In the genomic region with DNA sequence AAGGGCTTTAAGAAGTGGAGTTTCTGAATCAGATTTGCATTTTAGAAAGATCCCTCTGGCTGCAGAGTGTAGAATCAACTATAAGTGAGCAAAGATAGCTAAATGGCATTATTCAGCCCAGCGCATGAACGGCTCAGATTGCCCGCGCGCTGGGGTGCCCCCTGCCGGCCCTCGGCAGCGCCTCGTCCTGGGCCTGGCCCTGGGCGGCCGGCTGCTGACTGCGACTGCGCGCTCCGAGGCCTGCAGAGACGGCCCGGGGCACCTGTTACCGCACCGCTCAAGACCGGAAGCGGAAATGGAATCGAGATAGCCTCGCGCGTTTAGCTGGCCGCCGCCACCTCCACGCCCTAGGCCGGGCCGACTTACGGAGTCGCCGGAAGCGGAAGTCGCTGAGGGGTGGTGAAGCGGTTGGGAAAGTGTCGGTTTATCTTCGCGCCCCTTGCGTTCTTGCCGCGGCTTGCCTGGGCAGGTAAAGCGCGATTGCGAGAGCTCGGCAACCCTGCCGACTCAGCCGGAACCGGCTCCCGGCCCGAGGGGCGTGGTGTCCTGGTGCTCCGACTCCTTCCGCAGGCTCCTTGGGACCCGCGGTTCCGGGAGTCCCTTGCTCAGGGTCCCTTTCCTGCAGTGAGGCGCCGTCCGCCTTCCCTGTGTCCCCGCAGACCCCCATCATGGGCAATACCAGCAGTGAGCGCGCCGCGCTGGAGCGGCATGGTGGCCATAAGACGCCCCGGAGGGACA, we compare ENCODE assay signal across 8 cellular contexts. TPM values are rescaled to one million over a fixed set of nuclear protein-coding genes. Genes with fewer than 3 reads are reported as not detected.
DNase-seq lines count a peak whose midpoint lies in the region; ATAC-seq lines count a peak whose summit lies in the region.

Gene PRKAB1, plus strand, starts transcription at position 557 of the 738 bp plus-strand sequence. Its CDS starts 112 bp downstream, at position 669.

- no peaks in the 10 kb centered on the region for H3K9me3 Mint-ChIP-seq in activated CD8-positive, alpha-beta memory T cell treated with anti-CD3 and anti-CD28 coated beads, Interleukin-2, amount 10 ng/mL, durations not matched to agents 7 days and 5 days (ENCODE audit: low read depth)

- H3K9ac ChIP-seq in endocrine pancreas (ENCODE audit: control insufficient read depth, insufficient read depth, low read length) = peak within 1 kb of the TSS; percentile 92

- no peaks in the 10 kb centered on the region for H3K9me3 ChIP-seq in endocrine pancreas (ENCODE audit: control insufficient read depth, low read length)

- H3K36me3 ChIP-seq in endocrine pancreas (ENCODE audit: control insufficient read depth, insufficient read depth, low read length) = no peaks in the 10 kb centered on the region

- peak within 1 kb of the TSS; percentile 91 for H3K4me3 ChIP-seq in endocrine pancreas (ENCODE audit: control insufficient read depth, insufficient read depth, low read length)

- no peaks in the 10 kb centered on the region for H3K4me1 ChIP-seq in endocrine pancreas (ENCODE audit: control insufficient read depth, insufficient read depth, low read length)

- H3K27me3 Mint-ChIP-seq in activated CD8-positive, alpha-beta memory T cell treated with anti-CD3 and anti-CD28 coated beads, Interleukin-2, amount 10 ng/mL, durations not matched to agents 7 days and 5 days = no peaks in the 10 kb centered on the region

- H3K27ac Mint-ChIP-seq in activated CD8-positive, alpha-beta memory T cell treated with anti-CD3 and anti-CD28 coated beads, Interleukin-2, amount 10 ng/mL, durations not matched to agents 7 days and 5 days = peak within 1 kb of the TSS; percentile 94

- peak; percentile 96 for ATAC-seq in GM21381 (IDR thresholded peaks at IDR 0.05; ENCODE audit: unreplicated experiment)
- peak; percentile 99 for ATAC-seq in activated CD8-positive, alpha-beta memory T cell treated with anti-CD3 and anti-CD28 coated beads, Interleukin-2, amount 10 ng/mL, durations not matched to agents 7 days and 5 days

- CTCF ChIA-PET in activated CD8-positive, alpha-beta memory T cell treated with anti-CD3 and anti-CD28 coated beads, Interleukin-2, amount 10 ng/mL, durations not matched to agents 7 days and 5 days (lab: Charles Lee) = interaction anchor here (0.7 to 1.6 kb wide), 13 partner anchors 9 to 1547 kb away, joined by 3 to 8 read pairs (median 4); no protein-coding TSS in a partner anchor

- H3K36me3 Mint-ChIP-seq in activated CD8-positive, alpha-beta memory T cell treated with anti-CD3 and anti-CD28 coated beads, Interleukin-2, amount 10 ng/mL, durations not matched to agents 7 days and 5 days = peaks cover 32% of the 10 kb centered on the region

- peaks cover 52% of the 10 kb centered on the region for H3K4me1 Mint-ChIP-seq in activated CD8-positive, alpha-beta memory T cell treated with anti-CD3 and anti-CD28 coated beads, Interleukin-2, amount 10 ng/mL, durations not matched to agents 7 days and 5 days

- H3K27me3 ChIP-seq in endocrine pancreas (ENCODE audit: control insufficient read depth, insufficient read depth, low read length) = no peaks in the 10 kb centered on the region

- H3K4me3 Mint-ChIP-seq in activated CD8-positive, alpha-beta memory T cell treated with anti-CD3 and anti-CD28 coated beads, Interleukin-2, amount 10 ng/mL, durations not matched to agents 7 days and 5 days = peak within 1 kb of the TSS; percentile 88

- DNase-seq in D341Med (ENCODE audit: low spot score) (peak; percentile 100), HUDEP-2 (lab: John Stamatoyannopoulos, UW; ENCODE audit: unreplicated experiment in 76 of 76) (peak in 75 of 76 experiments; percentile 38 to 98 (median 95)), NOMO-1 treated with dmso at 0.1 percent for 144 hours (lab: John Stamatoyannopoulos, UW; ENCODE audit: unreplicated experiment) (peak; percentile 98), mesenteric fat pad (ENCODE audit: low spot score) (peak; percentile 98)
- peak; percentile 98 for DNase-seq in activated CD8-positive, alpha-beta memory T cell treated with anti-CD3 and anti-CD28 coated beads, Interleukin-2, amount 10 ng/mL, durations not matched to agents 7 days and 5 days
- peak; percentile 87 for DNase-seq in stimulated activated CD8-positive, alpha-beta memory T cell treated with anti-CD3 and anti-CD28 coated beads, Interleukin-15, amount 100 ng/mL, for 24 hours (ENCODE audit: low read depth)

RNA-seq across cellular contexts. Expression of gene PRKAB1, which starts in this region (rescaled TPM):
- 10 to 100 TPM; 38.2 to 38.7 TPM for total RNA-seq in activated CD8-positive, alpha-beta memory T cell treated with anti-CD3 and anti-CD28 coated beads, Interleukin-2, amount 10 ng/mL, durations not matched to agents 7 days and 5 days
- 20.8 TPM for total RNA-seq in mesenteric fat pad

Comparison
In these comparisons a context has a peak if more than half of its experiments do, and no peak if none do; other contexts are left out.
1. Peak in every context shown above with its lines: DNase-seq, ATAC-seq and H3K4me3 ChIP-seq.